ENCODE assay signal across 8 cellular contexts in genomic region chr2:121080013-121080772, GRCh38.
DNase-seq lines count a peak whose midpoint lies in the region; ATAC-seq and TF ChIP-seq lines count a peak whose summit lies in the region.

No MANE protein-coding gene starts in this region.

- H3K27me3 ChIP-seq in colonic mucosa = peaks cover 12% of the 10 kb centered on the region
- no peaks in the 10 kb centered on the region for H3K27me3 ChIP-seq in lung (ENCODE audit: control insufficient read depth, insufficient read depth)

- H3K9me3 ChIP-seq in colonic mucosa (no peaks in the 10 kb centered on the region), lung (ENCODE audit: control insufficient read depth in 2 of 2, insufficient read depth in 1 of 2, low read length in 1 of 2) (no peaks in the 10 kb centered on the region)

- H3K4me1 ChIP-seq in colonic mucosa (no peaks in the 10 kb centered on the region), lung (ENCODE audit: control insufficient read depth in 2 of 2, insufficient read depth in 2 of 2, low read length in 2 of 2) (no peaks in the 10 kb centered on the region)

- intact Hi-C loops in colonic mucosa (cut with DNase I) = loop anchor here (2.0 to 10.0 kb wide), 2 partner anchors 383 to 635 kb away; no protein-coding TSS in a partner anchor

- H3K4me3 ChIP-seq in NB4 (ENCODE audit: low read depth, low read length) (no peak overlapping the region), colonic mucosa (no peak overlapping the region), lung (no peak overlapping the region)

- TF ChIP-seq CTCF in NB4 (IDR thresholded peaks at IDR 0.05; ENCODE audit: low read depth, low read length) (peak; percentile 90), VCaP (conservative IDR thresholded peaks at IDR 0.05) (peak; percentile 83), colonic mucosa (IDR thresholded peaks at IDR 0.05) (peak; percentile 91), lung (IDR thresholded peaks at IDR 0.05; ENCODE audit: control extremely low read depth, extremely low read depth) (peak; percentile 89)

- no peak overlapping the region for H3K27ac ChIP-seq in VCaP
- H3K27ac ChIP-seq in colonic mucosa = no peak overlapping the region
- no peak overlapping the region for H3K27ac ChIP-seq in lung (ENCODE audit: low read depth in 1 of 2, low read length in 1 of 2)

- WGBS in lung, 2 donors = 30 to 38% methylated on average over 8 of the region's 8 CpGs

- H3K9ac ChIP-seq in colonic mucosa (ENCODE audit: low read depth in 2 of 2, low read length in 2 of 2) = no peak overlapping the region

- TF ChIP-seq POLR2A in NB4 (IDR thresholded peaks at IDR 0.05; ENCODE audit: extremely low read depth, insufficient read length) = no peak

- no peaks in the 10 kb centered on the region for H3K36me3 ChIP-seq in colonic mucosa
- H3K36me3 ChIP-seq in lung (ENCODE audit: control insufficient read depth in 2 of 2, insufficient read depth in 2 of 2, low read length in 2 of 2) = no peaks in the 10 kb centered on the region

- ATAC-seq in lung (ENCODE audit: insufficient read depth, low FRiP score) (no peak), HG03342 (IDR thresholded peaks at IDR 0.05; ENCODE audit: unreplicated experiment) (no peak)
- ATAC-seq in stimulated activated naive CD8-positive, alpha-beta T cell treated with anti-CD3 and anti-CD28 coated beads, Interleukin-15, Interleukin-2, amounts not matched to agents 100 U/mL and 50 U/mL, for 24 hours = no peak

- peak; percentile 20 for DNase-seq in SIG-M5 treated with dmso at 0.1 percent for 504 hours (lab: John Stamatoyannopoulos, UW; ENCODE audit: unreplicated experiment)
- DNase-seq in SIG-M5 (lab: John Stamatoyannopoulos, UW) = no peak
- peak; percentile 53 for DNase-seq in NB4 (ENCODE audit: low read depth)
- DNase-seq in colonic mucosa = peak; percentile 68
- peak; percentile 50 for DNase-seq in lung (ENCODE audit: low spot score)
- peak; percentile 59 for DNase-seq in stimulated activated naive CD8-positive, alpha-beta T cell treated with anti-CD3 and anti-CD28 coated beads, Interleukin-15, Interleukin-2, amounts not matched to agents 100 U/mL and 50 U/mL, for 24 hours
